In the genomic region with DNA sequence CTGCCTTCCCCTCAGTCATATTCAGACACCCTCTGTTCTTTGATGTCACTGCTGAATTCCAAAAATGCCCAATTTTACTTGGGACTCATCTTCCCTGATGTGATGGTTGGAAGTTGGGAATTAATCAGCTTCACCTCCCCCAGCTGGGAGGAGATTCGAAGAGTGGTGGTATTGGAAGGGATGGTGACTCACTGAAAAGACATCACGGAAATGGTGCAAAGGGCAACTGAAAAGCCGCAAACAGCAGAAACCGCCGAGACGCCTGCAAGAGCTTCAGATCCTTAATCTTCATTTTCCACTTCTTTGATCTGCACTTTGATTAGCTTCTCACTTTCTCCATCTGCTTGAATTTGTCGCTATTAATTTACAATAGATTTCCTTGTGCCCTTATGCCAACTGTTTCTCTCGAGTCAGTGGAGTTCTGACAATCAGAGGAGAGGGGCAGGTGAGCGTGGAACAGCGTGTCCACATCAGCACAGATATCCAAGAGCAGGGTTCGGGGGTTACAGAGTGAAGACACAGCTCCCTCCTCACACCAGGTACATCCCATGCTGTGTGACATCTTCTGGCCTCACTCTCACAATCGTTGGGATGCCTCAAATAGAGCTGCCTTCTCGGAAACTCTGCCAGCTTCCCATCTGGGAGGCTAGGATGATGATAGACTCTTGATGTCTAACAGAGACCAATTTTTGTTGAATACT, we compare ENCODE assay signal across 16 cellular contexts.
DNase-seq lines count a peak whose midpoint lies in the region; TF ChIP-seq lines count a peak whose summit lies in the region.
"Had no signal": no experiment of that assay in that cellular context is flagged by ENCODE, and none has a peak within 500 bp of the region (broad histone marks: within the 10 kb centered on the region; RNA-seq: fewer than 3 reads in every experiment).

No MANE protein-coding gene starts in this region.

- intact Hi-C loops in Caco-2 (cut with micrococcal nuclease; ENCODE audit: unreplicated experiment), result no loop called here

- H3K4me2 ChIP-seq in fibroblast of lung (ENCODE audit: extremely low read depth, insufficient read depth, low read length), result no peak overlapping the region

- H3K4me3 ChIP-seq in Caco-2 (ENCODE audit: low read depth, low read length), result no peak overlapping the region
- H3K4me3 ChIP-seq in fibroblast of lung (replicated peaks in 1 of 4; ENCODE audit: control extremely low read depth in 1 of 4, insufficient read depth in 1 of 4, low read depth in 3 of 4, low read length in 4 of 4), result no peak overlapping the region
- H3K4me3 ChIP-seq: cardiac muscle cell had no signal

- POLR2A ChIA-PET in Caco-2 (lab: Charles Lee), result no interaction called here

- no peaks in the 10 kb centered on the region for H3K36me3 ChIP-seq in Caco-2 (ENCODE audit: control insufficient read depth, insufficient read depth, low read length)
- no peaks in the 10 kb centered on the region for H3K36me3 ChIP-seq in fibroblast of lung (ENCODE audit: control insufficient read depth, insufficient read depth, low read length)
- H3K36me3 ChIP-seq: cardiac muscle cell had no signal

- no peak overlapping the region for H3K9ac ChIP-seq in fibroblast of lung (ENCODE audit: insufficient read depth, low read length)

- peaks cover 5% of the 10 kb centered on the region for H3K4me1 Mint-ChIP-seq in Caco-2 (ENCODE audit: low read depth, unreplicated experiment)
- H3K4me1 Mint-ChIP-seq: nephron progenitor cell had no signal

- peak overlapping the region; percentile 35 for H3K4me3 Mint-ChIP-seq in Caco-2 (ENCODE audit: unreplicated experiment)
- H3K4me3 Mint-ChIP-seq: activated naive CD4-positive, alpha-beta T cell treated with anti-CD3 and anti-CD28 coated beads for 36 hours; nephron progenitor cell had no signal

- H3K27ac Mint-ChIP-seq in Caco-2 (ENCODE audit: unreplicated experiment), result peak overlapping the region; percentile 40
- H3K27ac Mint-ChIP-seq: activated naive CD4-positive, alpha-beta T cell treated with anti-CD3 and anti-CD28 coated beads for 36 hours; nephron progenitor cell had no signal

- no peak for TF ChIP-seq CTCF in Caco-2 (IDR thresholded peaks at IDR 0.05; ENCODE audit: insufficient read depth in 1 of 2, low read depth in 1 of 2, low read length in 1 of 2, severe bottlenecking in 1 of 2, unreplicated experiment in 1 of 2)
- no peak for TF ChIP-seq CTCF in fibroblast of lung (conservative IDR thresholded peaks at IDR 0.05 in 1 of 2, IDR thresholded peaks at IDR 0.05 in 1 of 2; ENCODE audit: low read depth in 1 of 2, low read length in 2 of 2)

- no TSS peak for BruUV-seq in Caco-2 (replicated peaks; lab: Mats Ljungman, UMichigan)

- no peaks in the 10 kb centered on the region for H3K27me3 ChIP-seq in Caco-2 (replicated peaks; ENCODE audit: control insufficient read depth, insufficient read depth, low read length)
- H3K27me3 ChIP-seq in fibroblast of lung (ENCODE audit: control insufficient read depth, insufficient read depth, low read length), result no peaks in the 10 kb centered on the region
- H3K27me3 ChIP-seq: cardiac muscle cell had no signal

- no peaks in the 10 kb centered on the region for H3K27me3 Mint-ChIP-seq in Caco-2 (ENCODE audit: insufficient read depth, unreplicated experiment)
- H3K27me3 Mint-ChIP-seq: CD4-positive, CD25-positive, alpha-beta regulatory T cell had no signal

- DNase-seq in Caco-2 (peak; percentile 25 to 51), HS-27A (ENCODE audit: low read depth) (peak; percentile 3), RPMI7951 (ENCODE audit: low read depth) (peak; percentile 11), fibroblast of lung (ENCODE audit: low read depth in 2 of 2) (peak; percentile 1 to 22), DMS53 (lab: John Stamatoyannopoulos, UW) (no peak), NCI-H2171 treated with DMSO at 0.1 percent for 48 hours (lab: John Stamatoyannopoulos, UW) (no peak), NCI-H2107 (lab: John Stamatoyannopoulos, UW) (no peak)
- DNase-seq: activated naive CD4-positive, alpha-beta T cell treated with anti-CD3 and anti-CD28 coated beads for 36 hours; GDM1; hippocampal formation; NCI-H1694 treated with DMSO at 0.1 percent for 48 hours; NCI-H82; nephron progenitor cell; right cardiac atrium had no signal

- H3K36me3 Mint-ChIP-seq in Caco-2 (ENCODE audit: insufficient read depth, unreplicated experiment), result no peaks in the 10 kb centered on the region
- H3K36me3 Mint-ChIP-seq: CD4-positive, CD25-positive, alpha-beta regulatory T cell had no signal

- no peak overlapping the region for H2AFZ ChIP-seq in fibroblast of lung (ENCODE audit: low read length)

- H3K9me3 Mint-ChIP-seq in Caco-2 (ENCODE audit: unreplicated experiment), result no peaks in the 10 kb centered on the region
- H3K9me3 Mint-ChIP-seq: activated naive CD4-positive, alpha-beta T cell treated with anti-CD3 and anti-CD28 coated beads for 36 hours; nephron progenitor cell had no signal

- no peaks in the 10 kb centered on the region for H4K20me1 ChIP-seq in fibroblast of lung (ENCODE audit: control insufficient read depth, extremely low read depth, insufficient read depth, low read length)

- CTCF ChIA-PET in Caco-2 (lab: Charles Lee), result interaction anchor here (0.6 kb wide), 1 partner anchor 71 kb away, joined by 5 read pairs; no protein-coding TSS in a partner anchor

- H3K9me3 ChIP-seq in Caco-2 (peaks cover 9% of the 10 kb centered on the region), fibroblast of lung (ENCODE audit: control insufficient read depth, insufficient read depth, low read depth, low read length) (no peaks in the 10 kb centered on the region)

- no peak overlapping the region for H3K27ac ChIP-seq in fibroblast of lung (ENCODE audit: insufficient read depth, low read length)
- H3K27ac ChIP-seq: cardiac muscle cell had no signal

- H3K79me2 ChIP-seq in fibroblast of lung (ENCODE audit: control insufficient read depth, insufficient read depth, low read length), result no peaks in the 10 kb centered on the region

- H3K4me1 ChIP-seq in Caco-2 (peaks cover 16% of the 10 kb centered on the region), fibroblast of lung (ENCODE audit: control insufficient read depth, extremely low read depth, insufficient read depth, low read length) (no peaks in the 10 kb centered on the region)

Comparison
In these comparisons a context has a peak if more than half of its experiments do, and no peak if none do; other contexts are left out.
1. DNase-seq: peak in Caco-2 (2 of 2), HS-27A (single experiment), RPMI7951 (single experiment) and fibroblast of lung (2 of 2); none in DMS53 (single experiment), NCI-H2171 treated with DMSO at 0.1 percent for 48 hours (single experiment) and NCI-H2107 (single experiment).